Comparison of ENCODE assay signal across 16 cellular contexts in the genomic region with DNA sequence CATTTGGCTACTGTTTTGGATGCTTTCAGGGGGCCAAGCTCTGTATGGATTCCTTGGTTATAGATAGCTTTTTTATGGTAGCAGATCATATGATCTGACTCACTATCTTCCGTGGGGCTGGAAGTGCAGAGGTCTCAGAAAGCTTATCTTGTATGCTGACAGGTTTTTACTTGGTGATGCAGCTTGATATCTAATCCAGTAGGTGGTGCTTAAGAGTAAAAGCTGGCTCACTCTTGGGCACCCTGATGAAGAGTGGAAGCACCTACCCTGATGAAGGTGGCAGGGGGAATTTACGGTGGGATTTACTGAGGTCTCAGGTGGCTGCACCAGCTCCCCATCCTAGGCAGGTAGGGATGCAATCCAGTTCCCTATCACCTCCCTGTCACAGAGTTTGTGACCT.
"Had no signal": no experiment of that assay in that cellular context is flagged by ENCODE, and none has a peak within 500 bp of the region (broad histone marks: within the 10 kb centered on the region; RNA-seq: fewer than 3 reads in every experiment).

No MANE protein-coding gene starts in this region.

- ATAC-seq: activated T-helper 17 cell treated with anti-CD3 and anti-CD28 coated beads, Interleukin-2, amount 50 U/mL, for 72 hours; esophagus mucosa; left ventricle myocardium superior; natural killer cell; stimulated activated memory B cell treated with anti-CD40 and anti-IgM and Interleukin-4, amounts not matched to agents 10 μg/mL and 1 μg/mL and 100 μg/mL, for 72 hours had no signal

- H3K4me1 Mint-ChIP-seq: activated T-helper 17 cell treated with anti-CD3 and anti-CD28 coated beads, Interleukin-2, amount 50 U/mL, for 72 hours; natural killer cell; stimulated activated memory B cell treated with anti-CD40 and anti-IgM and Interleukin-4, amounts not matched to agents 10 μg/mL and 1 μg/mL and 100 μg/mL, for 72 hours had no signal

- H3K27ac Mint-ChIP-seq: activated naive CD4-positive, alpha-beta T cell treated with anti-CD3 and anti-CD28 coated beads for 36 hours; activated T-helper 17 cell treated with anti-CD3 and anti-CD28 coated beads, Interleukin-2, amount 50 U/mL, for 72 hours; natural killer cell; stimulated activated memory B cell treated with anti-CD40 and anti-IgM and Interleukin-4, amounts not matched to agents 10 μg/mL and 1 μg/mL and 100 μg/mL, for 72 hours had no signal

- H3K27ac ChIP-seq: ascending aorta, dorsolateral prefrontal cortex, hepatocyte, thyroid gland had no signal

- H3K36me3 Mint-ChIP-seq: natural killer cell; stimulated activated memory B cell treated with anti-CD40 and anti-IgM and Interleukin-4, amounts not matched to agents 10 μg/mL and 1 μg/mL and 100 μg/mL, for 72 hours had no signal

- H3K4me3 ChIP-seq: ascending aorta, dorsolateral prefrontal cortex, hepatocyte, thyroid gland had no signal

- H2AFZ ChIP-seq: hepatocyte had no signal

- H3K36me3 ChIP-seq: ascending aorta, thyroid gland had no signal

- DNase-seq: activated CD4-positive, CD25-positive, alpha-beta regulatory T cell treated with anti-CD3 and anti-CD28 coated beads, Interleukin-2, amount 50 U/mL, for 72 hours; activated naive CD4-positive, alpha-beta T cell treated with anti-CD3 and anti-CD28 coated beads for 36 hours; activated T-cell treated with anti-CD3 and anti-CD28 coated beads for 4 hours; dorsolateral prefrontal cortex; left ventricle myocardium superior; mesenchymal stem cell; natural killer cell; posterior cingulate gyrus; retina; stimulated activated CD4-positive, alpha-beta T cell treated with anti-CD3 and anti-CD28 coated beads, Interleukin-2, amount 100 ng/mL, for 48 hours; thyroid gland had no signal

- H3K4me3 Mint-ChIP-seq: activated naive CD4-positive, alpha-beta T cell treated with anti-CD3 and anti-CD28 coated beads for 36 hours; activated T-helper 17 cell treated with anti-CD3 and anti-CD28 coated beads, Interleukin-2, amount 50 U/mL, for 72 hours; natural killer cell; stimulated activated memory B cell treated with anti-CD40 and anti-IgM and Interleukin-4, amounts not matched to agents 10 μg/mL and 1 μg/mL and 100 μg/mL, for 72 hours had no signal

- H3K27me3 ChIP-seq: ascending aorta, dorsolateral prefrontal cortex, hepatocyte, thyroid gland had no signal

- H3K27me3 Mint-ChIP-seq: stimulated activated memory B cell treated with anti-CD40 and anti-IgM and Interleukin-4, amounts not matched to agents 10 μg/mL and 1 μg/mL and 100 μg/mL, for 72 hours had no signal

- H3K4me1 ChIP-seq: ascending aorta, thyroid gland had no signal

- H3K79me2 ChIP-seq: hepatocyte had no signal

- H3K4me2 ChIP-seq: hepatocyte had no signal
